ENCODE assay signal across 8 cellular contexts in the genomic region with DNA sequence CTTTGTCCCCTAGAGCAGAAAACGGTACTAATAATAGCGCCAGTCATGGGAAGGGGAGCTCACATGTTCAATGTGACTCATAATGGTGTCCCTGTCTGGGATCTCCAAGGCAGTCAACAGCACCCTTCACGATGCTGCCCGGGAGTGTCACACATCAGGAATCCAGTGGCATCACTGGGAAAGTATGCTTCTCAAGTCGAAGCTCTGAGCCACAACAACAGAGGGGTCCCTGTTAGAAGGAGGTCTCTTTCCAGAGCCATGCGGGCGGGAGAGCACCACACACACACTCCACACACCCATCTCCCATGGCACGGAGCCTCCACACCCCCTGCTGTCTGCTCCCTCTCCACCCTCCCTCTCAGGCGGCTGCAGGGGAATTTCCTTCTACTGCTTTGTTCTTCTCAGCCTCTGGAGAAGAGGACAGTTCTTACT.
DNase-seq lines count a peak whose midpoint lies in the region; ATAC-seq lines count a peak whose summit lies in the region.

No MANE protein-coding gene starts in this region.

- H3K4me3 Mint-ChIP-seq in activated CD8-positive, alpha-beta memory T cell treated with anti-CD3 and anti-CD28 coated beads, Interleukin-2, amount 10 ng/mL, durations not matched to agents 7 days and 5 days, result no peak overlapping the region
- peak overlapping the region; percentile 23 to 43 for H3K4me3 Mint-ChIP-seq in stimulated activated naive B cell treated with anti-CD40 and anti-IgM and Interleukin-4, amounts not matched to agents 10 μg/mL and 1 μg/mL and 100 μg/mL, for 72 hours

- H3K36me3 Mint-ChIP-seq in activated CD8-positive, alpha-beta memory T cell treated with anti-CD3 and anti-CD28 coated beads, Interleukin-2, amount 10 ng/mL, durations not matched to agents 7 days and 5 days, result peaks cover 92% of the 10 kb centered on the region
- peaks cover 61 to 84% of the 10 kb centered on the region in 2 donors for H3K36me3 Mint-ChIP-seq in activated naive CD4-positive, alpha-beta T cell treated with anti-CD3 and anti-CD28 coated beads, Interleukin-2, amount 50 U/mL, for 72 hours
- peaks cover 73 to 86% of the 10 kb centered on the region in 2 donors for H3K36me3 Mint-ChIP-seq in stimulated activated naive B cell treated with anti-CD40 and anti-IgM and Interleukin-4, amounts not matched to agents 10 μg/mL and 1 μg/mL and 100 μg/mL, for 72 hours

- no peaks in the 10 kb centered on the region for H3K9me3 Mint-ChIP-seq in activated CD8-positive, alpha-beta memory T cell treated with anti-CD3 and anti-CD28 coated beads, Interleukin-2, amount 10 ng/mL, durations not matched to agents 7 days and 5 days (ENCODE audit: low read depth)
- no peaks in the 10 kb centered on the region for H3K9me3 Mint-ChIP-seq in activated naive CD4-positive, alpha-beta T cell treated with anti-CD3 and anti-CD28 coated beads, Interleukin-2, amount 50 U/mL, for 72 hours
- H3K9me3 Mint-ChIP-seq in stimulated activated naive B cell treated with anti-CD40 and anti-IgM and Interleukin-4, amounts not matched to agents 10 μg/mL and 1 μg/mL and 100 μg/mL, for 72 hours, result peaks cover 0 to 2% of the 10 kb centered on the region in 2 donors

- peak overlapping the region; percentile 82 for H3K27ac Mint-ChIP-seq in activated CD8-positive, alpha-beta memory T cell treated with anti-CD3 and anti-CD28 coated beads, Interleukin-2, amount 10 ng/mL, durations not matched to agents 7 days and 5 days
- peak overlapping the region; percentile 97 to 99 for H3K27ac Mint-ChIP-seq in activated naive CD4-positive, alpha-beta T cell treated with anti-CD3 and anti-CD28 coated beads, Interleukin-2, amount 50 U/mL, for 72 hours
- peak overlapping the region; percentile 97 for H3K27ac Mint-ChIP-seq in stimulated activated naive B cell treated with anti-CD40 and anti-IgM and Interleukin-4, amounts not matched to agents 10 μg/mL and 1 μg/mL and 100 μg/mL, for 72 hours

- H3K27me3 Mint-ChIP-seq in activated CD8-positive, alpha-beta memory T cell treated with anti-CD3 and anti-CD28 coated beads, Interleukin-2, amount 10 ng/mL, durations not matched to agents 7 days and 5 days, result no peaks in the 10 kb centered on the region
- no peaks in the 10 kb centered on the region for H3K27me3 Mint-ChIP-seq in stimulated activated naive B cell treated with anti-CD40 and anti-IgM and Interleukin-4, amounts not matched to agents 10 μg/mL and 1 μg/mL and 100 μg/mL, for 72 hours

- intact Hi-C loops in left ventricle myocardium superior (cut with micrococcal nuclease), result no loop called here

- no peak for DNase-seq in activated CD8-positive, alpha-beta memory T cell treated with anti-CD3 and anti-CD28 coated beads, Interleukin-2, amount 10 ng/mL, durations not matched to agents 7 days and 5 days
- no peak for DNase-seq in activated CD8-positive, alpha-beta memory T cell treated with anti-CD3 and anti-CD28 coated beads for 24 hours
- DNase-seq in activated naive CD4-positive, alpha-beta T cell treated with anti-CD3 and anti-CD28 coated beads, Interleukin-2, amount 50 U/mL, for 72 hours (ENCODE audit: low spot score in 2 of 2), result no peak
- DNase-seq in left ventricle myocardium superior (peak; percentile 44), KBM-7 (no peak)
- no peak for DNase-seq in stimulated activated naive B cell treated with anti-CD40 and anti-IgM and Interleukin-4, amounts not matched to agents 10 μg/mL and 1 μg/mL and 100 μg/mL, for 72 hours

- in situ Hi-C loops in KBM-7 (cut with MboI; ENCODE audit: low pct_unique_long_range_greater_than_20kb, low sequenced_read_pairs), result no loop called here

- CTCF ChIA-PET in activated CD8-positive, alpha-beta memory T cell treated with anti-CD3 and anti-CD28 coated beads, Interleukin-2, amount 10 ng/mL, durations not matched to agents 7 days and 5 days (lab: Charles Lee), result interaction anchor here (1.0 to 3.2 kb wide), 3 partner anchors 15 to 162 kb away, joined by 4 to 25 read pairs (median 10); no protein-coding TSS in a partner anchor

- ATAC-seq in activated CD8-positive, alpha-beta memory T cell treated with anti-CD3 and anti-CD28 coated beads, Interleukin-2, amount 10 ng/mL, durations not matched to agents 7 days and 5 days, result no peak
- peak in 1 of 2 donors; percentile 9 for ATAC-seq in activated naive CD4-positive, alpha-beta T cell treated with anti-CD3 and anti-CD28 coated beads, Interleukin-2, amount 50 U/mL, for 72 hours
- ATAC-seq in left ventricle myocardium superior (peak; percentile 51), GM18858 (IDR thresholded peaks at IDR 0.05; ENCODE audit: unreplicated experiment) (no peak), GM19397 (IDR thresholded peaks at IDR 0.05; ENCODE audit: unreplicated experiment) (no peak)
- no peak for ATAC-seq in stimulated activated naive B cell treated with anti-CD40 and anti-IgM and Interleukin-4, amounts not matched to agents 10 μg/mL and 1 μg/mL and 100 μg/mL, for 72 hours (replicated peaks)

- peaks cover 95% of the 10 kb centered on the region for H3K4me1 Mint-ChIP-seq in activated CD8-positive, alpha-beta memory T cell treated with anti-CD3 and anti-CD28 coated beads, Interleukin-2, amount 10 ng/mL, durations not matched to agents 7 days and 5 days
- peaks cover 78 to 95% of the 10 kb centered on the region in 2 donors for H3K4me1 Mint-ChIP-seq in stimulated activated naive B cell treated with anti-CD40 and anti-IgM and Interleukin-4, amounts not matched to agents 10 μg/mL and 1 μg/mL and 100 μg/mL, for 72 hours
